ENCODE assay signal across 20 cellular contexts in the genomic region with DNA sequence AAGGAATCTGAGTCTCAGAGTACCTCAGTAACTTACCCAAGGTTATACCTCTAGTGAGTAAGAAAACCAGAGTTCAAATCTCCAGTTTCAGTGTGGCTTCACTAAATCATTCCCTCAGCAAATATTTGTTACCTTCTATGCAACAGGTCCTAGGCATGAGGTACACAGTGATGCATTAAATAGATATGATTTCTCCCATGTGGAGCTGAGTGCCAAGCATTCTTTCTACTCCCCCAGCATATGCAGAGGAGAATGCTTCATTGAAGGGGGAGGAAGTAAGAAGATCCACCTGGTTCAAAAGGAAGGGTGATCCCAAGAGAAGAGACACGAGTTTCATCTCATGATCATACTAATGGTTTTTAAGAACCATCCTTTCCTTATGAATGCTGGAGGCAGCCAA.
"Had no signal": no experiment of that assay in that cellular context is flagged by ENCODE, and none has a peak within 500 bp of the region (broad histone marks: within the 10 kb centered on the region; RNA-seq: fewer than 3 reads in every experiment).

No MANE protein-coding gene starts in this region.

- H2AFZ ChIP-seq: neural progenitor cell had no signal

- H3K27ac Mint-ChIP-seq: memory B cell; neural progenitor cell; stimulated activated naive CD8-positive, alpha-beta T cell treated with anti-CD3 and anti-CD28 coated beads, Interleukin-15, amount 100 ng/mL, for 72 hours had no signal

- H3K9me3 ChIP-seq: gastroesophageal sphincter, heart left ventricle, left lung, mucosa of descending colon, prostate gland, right atrium auricular region had no signal

- H3K36me3 ChIP-seq: gastroesophageal sphincter, heart left ventricle, left lung, prostate gland, right atrium auricular region had no signal

- H3K4me1 Mint-ChIP-seq: neural progenitor cell had no signal

- H3K9ac ChIP-seq: neural progenitor cell had no signal

- H3K27me3 Mint-ChIP-seq: memory B cell; naive B cell; stimulated activated naive CD8-positive, alpha-beta T cell treated with anti-CD3 and anti-CD28 coated beads, Interleukin-15, amount 100 ng/mL, for 72 hours had no signal

- H3K9me3 Mint-ChIP-seq: memory B cell; neural progenitor cell; stimulated activated naive CD8-positive, alpha-beta T cell treated with anti-CD3 and anti-CD28 coated beads, Interleukin-15, amount 100 ng/mL, for 72 hours had no signal

- H3K4me3 Mint-ChIP-seq: memory B cell; neural progenitor cell; stimulated activated naive CD8-positive, alpha-beta T cell treated with anti-CD3 and anti-CD28 coated beads, Interleukin-15, amount 100 ng/mL, for 72 hours had no signal

- H3K4me2 ChIP-seq: neural progenitor cell had no signal

- DNase-seq: activated CD4-positive, CD25-positive, alpha-beta regulatory T cell; activated CD8-positive, alpha-beta memory T cell treated with anti-CD3 and anti-CD28 coated beads for 24 hours; activated CD8-positive, alpha-beta memory T cell treated with anti-CD3 and anti-CD28 coated beads, Interleukin-2, amount 50 U/mL, for 48 hours; activated naive CD4-positive, alpha-beta T cell treated with Interleukin-2 at 50 U/mL for 16 hours; aorta; effector CD4-positive, alpha-beta T cell; heart left ventricle; kidney; left lung; mucosa of descending colon; naive B cell; stimulated activated CD4-positive, alpha-beta T cell treated with anti-CD3 and anti-CD28 coated beads, Interleukin-2, amount 100 ng/mL, for 48 hours; stimulated activated naive CD8-positive, alpha-beta T cell treated with anti-CD3 and anti-CD28 coated beads, Interleukin-15, amount 100 ng/mL, for 72 hours; trophoblast cell had no signal

- H3K27ac ChIP-seq: gastroesophageal sphincter, heart left ventricle, neural progenitor cell, right atrium auricular region had no signal

- H3K4me3 ChIP-seq: gastroesophageal sphincter, heart left ventricle, left lung, mucosa of descending colon, neural progenitor cell, prostate gland, right atrium auricular region had no signal

- H3K27me3 ChIP-seq: gastroesophageal sphincter, heart left ventricle, left lung, neural progenitor cell, right atrium auricular region had no signal

- H3K4me1 ChIP-seq: gastroesophageal sphincter, neural progenitor cell, prostate gland, right atrium auricular region had no signal

- ATAC-seq: esophagus mucosa, gastroesophageal sphincter, heart left ventricle, left lung, mucosa of descending colon had no signal
